ENCODE assay signal across 8 cellular contexts in genomic region chr4:128810331-128810870, GRCh38. TPM values are rescaled to one million over a fixed set of nuclear protein-coding genes. Genes with fewer than 3 reads are reported as not detected.
DNase-seq lines count a peak whose midpoint lies in the region; ATAC-seq and TF ChIP-seq lines count a peak whose summit lies in the region.

No MANE protein-coding gene starts in this region.

- POLR2A ChIA-PET in activated CD4-positive, alpha-beta memory T cell treated with anti-CD3 and anti-CD28 coated beads for 36 hours (lab: Charles Lee) = interaction anchor here (0.7 kb wide), 1 partner anchor 606 kb away, joined by 3 read pairs; no protein-coding TSS in a partner anchor

- ATAC-seq in upper lobe of left lung (ENCODE audit: low FRiP score in 2 of 2) (peak in 1 of 2 donors; percentile 13), HG03045 (IDR thresholded peaks at IDR 0.05; ENCODE audit: unreplicated experiment) (no peak)

- peak overlapping the region; percentile 94 for H3K9ac ChIP-seq in mucosa of stomach (ENCODE audit: low read length)

- H3K36me3 ChIP-seq in mucosa of stomach (ENCODE audit: control insufficient read depth, insufficient read depth, low read length) (no peaks in the 10 kb centered on the region), upper lobe of left lung (no peaks in the 10 kb centered on the region)

- H3K27me3 ChIP-seq in mucosa of stomach (ENCODE audit: control insufficient read depth, insufficient read depth, low read length) = no peaks in the 10 kb centered on the region
- H3K27me3 ChIP-seq in upper lobe of left lung = no peaks in the 10 kb centered on the region

- no peaks in the 10 kb centered on the region for H3K9me3 Mint-ChIP-seq in activated CD4-positive, alpha-beta memory T cell treated with anti-CD3 and anti-CD28 coated beads for 36 hours

- CTCF ChIA-PET in activated CD4-positive, alpha-beta memory T cell treated with anti-CD3 and anti-CD28 coated beads for 36 hours (lab: Charles Lee) = interaction anchor here (0.8 to 1.9 kb wide), 4 partner anchors 27 to 356 kb away, joined by 3 to 5 read pairs (median 4); no protein-coding TSS in a partner anchor

- no peaks in the 10 kb centered on the region for H3K9me3 ChIP-seq in mucosa of stomach (ENCODE audit: control insufficient read depth, low read length)
- H3K9me3 ChIP-seq in upper lobe of left lung = no peaks in the 10 kb centered on the region

- no peak for TF ChIP-seq POLR2A in upper lobe of left lung (IDR thresholded peaks at IDR 0.05)

- peaks cover 17% of the 10 kb centered on the region for H3K4me1 Mint-ChIP-seq in activated CD4-positive, alpha-beta memory T cell treated with anti-CD3 and anti-CD28 coated beads for 36 hours (ENCODE audit: low read depth)

- peak overlapping the region; percentile 89 for H3K4me3 Mint-ChIP-seq in activated CD4-positive, alpha-beta memory T cell treated with anti-CD3 and anti-CD28 coated beads for 36 hours

- DNase-seq in NCI-H1694 treated with DMSO at 0.1 percent for 48 hours (lab: John Stamatoyannopoulos, UW) (peak; percentile 41), NCI-H1694 (lab: John Stamatoyannopoulos, UW) (no peak), NCI-H1436 (lab: John Stamatoyannopoulos, UW) (peak; percentile 43), epithelial cell of prostate (ENCODE audit: low read depth, low spot score) (no peak), upper lobe of left lung (peak in 1 of 2 donors; percentile 47)
- DNase-seq in activated CD4-positive, alpha-beta memory T cell treated with anti-CD3 and anti-CD28 coated beads for 36 hours = peak; percentile 44

- H3K27ac ChIP-seq in epithelial cell of prostate (peak overlapping the region; percentile 81), upper lobe of left lung (peak overlapping the region; percentile 87 to 94 (median 92))

- H3K4me3 ChIP-seq in mucosa of stomach (ENCODE audit: low read length) (peak overlapping the region; percentile 53), upper lobe of left lung (peak overlapping the region; percentile 76 to 95 (median 84))

- peak overlapping the region; percentile 96 for H3K27ac Mint-ChIP-seq in activated CD4-positive, alpha-beta memory T cell treated with anti-CD3 and anti-CD28 coated beads for 36 hours

- no peak for TF ChIP-seq CTCF in upper lobe of left lung (IDR thresholded peaks at IDR 0.05)

- peaks cover 7% of the 10 kb centered on the region for H3K4me1 ChIP-seq in mucosa of stomach (ENCODE audit: control insufficient read depth, insufficient read depth, low read length)
- H3K4me1 ChIP-seq in upper lobe of left lung = peaks cover 6 to 17% (median 11%) of the 10 kb centered on the region in 4 donors

- 0 to 1% methylated on average over 16 of the region's 16 CpGs for WGBS in upper lobe of left lung, 2 donors

- no peak for TF ChIP-seq EP300 in upper lobe of left lung (IDR thresholded peaks at IDR 0.05)

- intact Hi-C loops in activated CD4-positive, alpha-beta memory T cell treated with anti-CD3 and anti-CD28 coated beads for 36 hours (cut with micrococcal nuclease) = loop anchor here (1.0 to 5.0 kb wide), 4 partner anchors 28 to 928 kb away; partner anchors contain the start of genes ABHD18, MFSD8 and PLK4

- H3K36me3 Mint-ChIP-seq in activated CD4-positive, alpha-beta memory T cell treated with anti-CD3 and anti-CD28 coated beads for 36 hours = peaks cover 2% of the 10 kb centered on the region

- no peaks in the 10 kb centered on the region for H3K27me3 Mint-ChIP-seq in activated CD4-positive, alpha-beta memory T cell treated with anti-CD3 and anti-CD28 coated beads for 36 hours

RNA-seq across cellular contexts. Expression of gene JADE1, which starts 0.9 kb away (rescaled TPM):
- total RNA-seq in activated CD4-positive, alpha-beta memory T cell treated with anti-CD3 and anti-CD28 coated beads for 36 hours = 10 to 100 TPM; 25.4 to 28.3 TPM
- total RNA-seq in upper lobe of left lung = 10 to 100 TPM; 26.2 to 46.5 (median 38.1) TPM

Comparison
In these comparisons a context has a peak if more than half of its experiments do, and no peak if none do; other contexts are left out.
1. DNase-seq: peak in NCI-H1694 treated with DMSO at 0.1 percent for 48 hours (single experiment), NCI-H1436 (single experiment) and activated CD4-positive, alpha-beta memory T cell treated with anti-CD3 and anti-CD28 coated beads for 36 hours (single experiment); none in NCI-H1694 (single experiment) and epithelial cell of prostate (single experiment).